8 cellular contexts compared by ENCODE assay signal in genomic region chr13:99605417-99606321, GRCh38. TPM values are rescaled to one million over a fixed set of nuclear protein-coding genes. Genes with fewer than 3 reads are reported as not detected.
DNase-seq lines count a peak whose midpoint lies in the region; ATAC-seq and TF ChIP-seq lines count a peak whose summit lies in the region.

No MANE protein-coding gene starts in this region.

- H3K9me3 ChIP-seq in left lung: no peaks in the 10 kb centered on the region

- peaks cover 0 to 16% of the 10 kb centered on the region in 2 donors for H3K4me1 ChIP-seq in left lung

- no peaks in the 10 kb centered on the region for H3K36me3 ChIP-seq in left lung

- ATAC-seq in HG02571 (IDR thresholded peaks at IDR 0.05; ENCODE audit: unreplicated experiment) (peak; percentile 73), left lung (peak; percentile 78)

- H3K27me3 ChIP-seq in left lung: no peaks in the 10 kb centered on the region

- TF ChIP-seq CTCF in GM13976 (IDR thresholded peaks at IDR 0.05; ENCODE audit: borderline replicate concordance, control extremely low read depth, extremely low read depth, insufficient read depth, missing control alignments): peak; percentile 32
- TF ChIP-seq CTCF in VCaP (conservative IDR thresholded peaks at IDR 0.05): peak; percentile 52; the same call in 1 of the 2 replicates
- no peak for TF ChIP-seq CTCF in left lung (IDR thresholded peaks at IDR 0.05)

- H3K27ac ChIP-seq in VCaP (peak overlapping the region; percentile 92), cingulate gyrus (ENCODE audit: low read depth, low read length) (peak overlapping the region; percentile 73), left lung (peak overlapping the region; percentile 53 to 85)

- DNase-seq in GM13976 (ENCODE audit: low spot score): peak; percentile 60
- peak; percentile 32 for DNase-seq in MV-4-11 (lab: John Stamatoyannopoulos, UW)
- DNase-seq in left lung: peak; percentile 58 to 79
- peak; percentile 12 to 32 for DNase-seq in stimulated activated CD4-positive, alpha-beta T cell treated with anti-CD3 and anti-CD28 coated beads, Interleukin-4, amount 100 ng/mL, for 48 hours (ENCODE audit: low read depth in 2 of 2)
- DNase-seq in middle frontal gyrus (ENCODE audit: extremely low spot score, low spot score): no peak

- H3K4me3 ChIP-seq in left lung: peak overlapping the region; percentile 44 to 68

- in situ Hi-C loops in GM13976 (cut with MboI; ENCODE audit: low sequenced_read_pairs, unreplicated experiment): no loop called here

- intact Hi-C loops in left lung (cut with DNase I): no loop called here

RNA-seq across cellular contexts. Expression of gene CLYBL, which starts 0.8 kb away (rescaled TPM):
- 1 to 10 TPM; 6.4 to 7.6 TPM for total RNA-seq in left lung

Comparison
In these comparisons a context has a peak if more than half of its experiments do, and no peak if none do; other contexts are left out.
1. CTCF ChIP-seq: peak in GM13976 (single experiment) and VCaP (single experiment); none in left lung (0 of 2).
2. Peak in every context shown above with its lines, with median percentiles within 50 percentile points of each other: H3K27ac ChIP-seq.